Comparison of ENCODE assay signal across 9 cellular contexts in genomic region chr14:68401855-68402254, GRCh38.
DNase-seq lines count a peak whose midpoint lies in the region; ATAC-seq lines count a peak whose summit lies in the region.
"Had no signal": no experiment of that assay in that cellular context is flagged by ENCODE, and none has a peak within 500 bp of the region (broad histone marks: within the 10 kb centered on the region; RNA-seq: fewer than 3 reads in every experiment).

No MANE protein-coding gene starts in this region.

- peaks cover 72% of the 10 kb centered on the region for H3K4me1 Mint-ChIP-seq in activated naive CD8-positive, alpha-beta T cell treated with anti-CD3 and anti-CD28 coated beads, Interleukin-2, amount 50 U/mL, for 24 hours
- H3K4me1 Mint-ChIP-seq in activated naive CD8-positive, alpha-beta T cell treated with anti-CD3 and anti-CD28 coated beads for 36 hours, result peaks cover 38% of the 10 kb centered on the region
- H3K4me1 Mint-ChIP-seq in stimulated activated naive CD8-positive, alpha-beta T cell treated with anti-CD3 and anti-CD28 coated beads, Interleukin-15, Interleukin-2, amounts not matched to agents 100 ng/mL and 50 ng/mL, for 24 hours (ENCODE audit: low read depth), result peaks cover 80% of the 10 kb centered on the region

- no peaks in the 10 kb centered on the region for H3K27me3 ChIP-seq in MG63

- DNase-seq in activated naive CD8-positive, alpha-beta T cell treated with anti-CD3 and anti-CD28 coated beads, Interleukin-2, amount 50 U/mL, for 24 hours, result no peak
- no peak for DNase-seq in activated naive CD8-positive, alpha-beta T cell treated with anti-CD3 and anti-CD28 coated beads for 36 hours
- peak; percentile 60 for DNase-seq in NOMO-1 treated with DMSO at 0.1 percent for 48 hours (lab: John Stamatoyannopoulos, UW; ENCODE audit: unreplicated experiment)
- DNase-seq in posterior vena cava (ENCODE audit: low spot score), result no peak
- no peak for DNase-seq in cerebellar cortex (ENCODE audit: low spot score)
- DNase-seq in MG63, result no peak

- H3K36me3 ChIP-seq in MG63, result no peaks in the 10 kb centered on the region

- no peak for ATAC-seq in activated naive CD8-positive, alpha-beta T cell treated with anti-CD3 and anti-CD28 coated beads, Interleukin-2, amount 50 U/mL, for 24 hours
- peak; percentile 74 for ATAC-seq in HG02938 (IDR thresholded peaks at IDR 0.05; ENCODE audit: unreplicated experiment)

- H3K9me3 ChIP-seq in MG63, result no peaks in the 10 kb centered on the region

- no peaks in the 10 kb centered on the region for H3K36me3 Mint-ChIP-seq in activated naive CD8-positive, alpha-beta T cell treated with anti-CD3 and anti-CD28 coated beads, Interleukin-2, amount 50 U/mL, for 24 hours (ENCODE audit: low read depth)
- peaks cover 4% of the 10 kb centered on the region for H3K36me3 Mint-ChIP-seq in activated naive CD8-positive, alpha-beta T cell treated with anti-CD3 and anti-CD28 coated beads for 36 hours
- H3K36me3 Mint-ChIP-seq in stimulated activated naive CD8-positive, alpha-beta T cell treated with anti-CD3 and anti-CD28 coated beads, Interleukin-15, Interleukin-2, amounts not matched to agents 100 ng/mL and 50 ng/mL, for 24 hours (ENCODE audit: low read depth), result no peaks in the 10 kb centered on the region

- H3K9me3 Mint-ChIP-seq in activated naive CD8-positive, alpha-beta T cell treated with anti-CD3 and anti-CD28 coated beads, Interleukin-2, amount 50 U/mL, for 24 hours, result no peaks in the 10 kb centered on the region
- no peaks in the 10 kb centered on the region for H3K9me3 Mint-ChIP-seq in activated naive CD8-positive, alpha-beta T cell treated with anti-CD3 and anti-CD28 coated beads for 36 hours
- no peaks in the 10 kb centered on the region for H3K9me3 Mint-ChIP-seq in stimulated activated naive CD8-positive, alpha-beta T cell treated with anti-CD3 and anti-CD28 coated beads, Interleukin-15, Interleukin-2, amounts not matched to agents 100 ng/mL and 50 ng/mL, for 24 hours
- H3K9me3 Mint-ChIP-seq: activated T-helper 1 cell treated with anti-CD3 and anti-CD28 coated beads, Interleukin-12 subunit alpha, Interleukin-12 subunit beta, Interleukin-2, Interleukin-4 antibody, amounts not matched to agents 30 ng/mL and 10 ng/mL and 1 ng/mL, durations not matched to agents 14 hours and 24 hours and 36 hours had no signal

- H3K27me3 Mint-ChIP-seq in activated naive CD8-positive, alpha-beta T cell treated with anti-CD3 and anti-CD28 coated beads, Interleukin-2, amount 50 U/mL, for 24 hours, result no peaks in the 10 kb centered on the region
- H3K27me3 Mint-ChIP-seq in activated naive CD8-positive, alpha-beta T cell treated with anti-CD3 and anti-CD28 coated beads for 36 hours, result no peaks in the 10 kb centered on the region
- no peaks in the 10 kb centered on the region for H3K27me3 Mint-ChIP-seq in stimulated activated naive CD8-positive, alpha-beta T cell treated with anti-CD3 and anti-CD28 coated beads, Interleukin-15, Interleukin-2, amounts not matched to agents 100 ng/mL and 50 ng/mL, for 24 hours

- H3K4me3 Mint-ChIP-seq in activated naive CD8-positive, alpha-beta T cell treated with anti-CD3 and anti-CD28 coated beads, Interleukin-2, amount 50 U/mL, for 24 hours, result no peak overlapping the region
- H3K4me3 Mint-ChIP-seq in activated naive CD8-positive, alpha-beta T cell treated with anti-CD3 and anti-CD28 coated beads for 36 hours, result no peak overlapping the region
- no peak overlapping the region for H3K4me3 Mint-ChIP-seq in stimulated activated naive CD8-positive, alpha-beta T cell treated with anti-CD3 and anti-CD28 coated beads, Interleukin-15, Interleukin-2, amounts not matched to agents 100 ng/mL and 50 ng/mL, for 24 hours
- H3K4me3 Mint-ChIP-seq: activated T-helper 1 cell treated with anti-CD3 and anti-CD28 coated beads, Interleukin-12 subunit alpha, Interleukin-12 subunit beta, Interleukin-2, Interleukin-4 antibody, amounts not matched to agents 30 ng/mL and 10 ng/mL and 1 ng/mL, durations not matched to agents 14 hours and 24 hours and 36 hours had no signal

- peak overlapping the region; percentile 81 for H3K27ac Mint-ChIP-seq in activated naive CD8-positive, alpha-beta T cell treated with anti-CD3 and anti-CD28 coated beads, Interleukin-2, amount 50 U/mL, for 24 hours
- H3K27ac Mint-ChIP-seq in activated naive CD8-positive, alpha-beta T cell treated with anti-CD3 and anti-CD28 coated beads for 36 hours, result no peak overlapping the region
- H3K27ac Mint-ChIP-seq in stimulated activated naive CD8-positive, alpha-beta T cell treated with anti-CD3 and anti-CD28 coated beads, Interleukin-15, Interleukin-2, amounts not matched to agents 100 ng/mL and 50 ng/mL, for 24 hours, result peak overlapping the region; percentile 86
- H3K27ac Mint-ChIP-seq: activated T-helper 1 cell treated with anti-CD3 and anti-CD28 coated beads, Interleukin-12 subunit alpha, Interleukin-12 subunit beta, Interleukin-2, Interleukin-4 antibody, amounts not matched to agents 30 ng/mL and 10 ng/mL and 1 ng/mL, durations not matched to agents 14 hours and 24 hours and 36 hours had no signal

- no peak overlapping the region for H3K4me3 ChIP-seq in MG63

- intact Hi-C loops in posterior vena cava (cut with DNase I), result no loop called here
